ENCODE assay signal across 8 cellular contexts in genomic region chr10:124626759-124627380, GRCh38.
DNase-seq lines count a peak whose midpoint lies in the region; ATAC-seq and TF ChIP-seq lines count a peak whose summit lies in the region.

No MANE protein-coding gene starts in this region.

- peaks cover 13% of the 10 kb centered on the region for H3K27me3 Mint-ChIP-seq in activated T-helper 2 cell treated with anti-CD3 and anti-CD28 coated beads, Interferon-gamma antibody, Interleukin-2, Interleukin-4, amounts not matched to agents 10 μg/mL and 5 μg/mL and 100 μg/mL, durations not matched to agents 14 hours and 24 hours and 36 hours (ENCODE audit: low read depth)
- H3K27me3 Mint-ChIP-seq in progenitor cell of endocrine pancreas = no peaks in the 10 kb centered on the region

- no peak for TF ChIP-seq CTCF in progenitor cell of endocrine pancreas (IDR thresholded peaks at IDR 0.05; ENCODE audit: unreplicated experiment)

- peak overlapping the region; percentile 27 for H3K27ac ChIP-seq in right cardiac atrium (ENCODE audit: low read length)

- peaks cover 62% of the 10 kb centered on the region for H3K4me1 ChIP-seq in right cardiac atrium (ENCODE audit: control insufficient read depth, insufficient read depth, low read length)

- DNase-seq in right cardiac atrium (no peak), left cardiac atrium (no peak), progenitor cell of endocrine pancreas (ENCODE audit: low spot score, unreplicated experiment) (no peak), Kasumi-1 (lab: John Stamatoyannopoulos, UW) (no peak), medulla oblongata (ENCODE audit: extremely low spot score) (no peak)
- peak; percentile 46 for DNase-seq in activated T-helper 2 cell treated with anti-CD3 and anti-CD28 coated beads, Interferon-gamma antibody, Interleukin-2, Interleukin-4, amounts not matched to agents 10 μg/mL and 5 μg/mL and 100 μg/mL, durations not matched to agents 14 hours and 24 hours and 36 hours (ENCODE audit: low spot score)

- H3K36me3 Mint-ChIP-seq in activated T-helper 2 cell treated with anti-CD3 and anti-CD28 coated beads, Interferon-gamma antibody, Interleukin-2, Interleukin-4, amounts not matched to agents 10 μg/mL and 5 μg/mL and 100 μg/mL, durations not matched to agents 14 hours and 24 hours and 36 hours (ENCODE audit: low read depth) = peaks cover 7% of the 10 kb centered on the region
- no peaks in the 10 kb centered on the region for H3K36me3 Mint-ChIP-seq in progenitor cell of endocrine pancreas (ENCODE audit: insufficient read depth)

- no peaks in the 10 kb centered on the region for H3K27me3 ChIP-seq in right cardiac atrium (ENCODE audit: control insufficient read depth, insufficient read depth)

- H3K4me3 ChIP-seq in right cardiac atrium (ENCODE audit: low read length) = no peak overlapping the region

- no peak overlapping the region for H3K27ac Mint-ChIP-seq in activated T-helper 2 cell treated with anti-CD3 and anti-CD28 coated beads, Interferon-gamma antibody, Interleukin-2, Interleukin-4, amounts not matched to agents 10 μg/mL and 5 μg/mL and 100 μg/mL, durations not matched to agents 14 hours and 24 hours and 36 hours
- peak overlapping the region; percentile 37 for H3K27ac Mint-ChIP-seq in progenitor cell of endocrine pancreas

- H3K9me3 ChIP-seq in right cardiac atrium (ENCODE audit: control insufficient read depth, low read length) = no peaks in the 10 kb centered on the region

- ATAC-seq in right cardiac atrium = no peak
- no peak for ATAC-seq in left cardiac atrium
- peak; percentile 64 for ATAC-seq in HG03558 (IDR thresholded peaks at IDR 0.05; ENCODE audit: extremely low read depth, unreplicated experiment)
- ATAC-seq in HG03571 (IDR thresholded peaks at IDR 0.05; ENCODE audit: unreplicated experiment) = no peak

- intact Hi-C loops in right cardiac atrium (cut with DNase I) (loop anchor here in 1 of 4 donors (5.0 kb wide), 1 partner anchor 60 kb away; no protein-coding TSS in a partner anchor), left cardiac atrium (cut with DNase I) (loop anchor here (5.0 to 10.0 kb wide), 2 partner anchors 45 to 82 kb away; no protein-coding TSS in a partner anchor)
- intact Hi-C loops in activated T-helper 2 cell treated with anti-CD3 and anti-CD28 coated beads, Interferon-gamma antibody, Interleukin-2, Interleukin-4, amounts not matched to agents 10 μg/mL and 5 μg/mL and 100 μg/mL, durations not matched to agents 14 hours and 24 hours and 36 hours (cut with micrococcal nuclease) = loop anchor here (1.0 to 2.0 kb wide), 3 partner anchors 13 to 61 kb away; no protein-coding TSS in a partner anchor

- 75% methylated on average over 13 of the region's 13 CpGs for WGBS in right cardiac atrium

- peaks cover 22% of the 10 kb centered on the region for H3K4me1 Mint-ChIP-seq in activated T-helper 2 cell treated with anti-CD3 and anti-CD28 coated beads, Interferon-gamma antibody, Interleukin-2, Interleukin-4, amounts not matched to agents 10 μg/mL and 5 μg/mL and 100 μg/mL, durations not matched to agents 14 hours and 24 hours and 36 hours (ENCODE audit: low read depth)
- peaks cover 16% of the 10 kb centered on the region for H3K4me1 Mint-ChIP-seq in progenitor cell of endocrine pancreas (ENCODE audit: low read depth)

- H3K4me3 Mint-ChIP-seq in activated T-helper 2 cell treated with anti-CD3 and anti-CD28 coated beads, Interferon-gamma antibody, Interleukin-2, Interleukin-4, amounts not matched to agents 10 μg/mL and 5 μg/mL and 100 μg/mL, durations not matched to agents 14 hours and 24 hours and 36 hours (ENCODE audit: low read depth) = no peak overlapping the region
- H3K4me3 Mint-ChIP-seq in progenitor cell of endocrine pancreas (ENCODE audit: low read depth) = no peak overlapping the region

- H3K9me3 Mint-ChIP-seq in activated T-helper 2 cell treated with anti-CD3 and anti-CD28 coated beads, Interferon-gamma antibody, Interleukin-2, Interleukin-4, amounts not matched to agents 10 μg/mL and 5 μg/mL and 100 μg/mL, durations not matched to agents 14 hours and 24 hours and 36 hours = no peaks in the 10 kb centered on the region
- H3K9me3 Mint-ChIP-seq in progenitor cell of endocrine pancreas (ENCODE audit: low read depth) = no peaks in the 10 kb centered on the region
